21 cellular contexts compared by ENCODE assay signal in the genomic region with DNA sequence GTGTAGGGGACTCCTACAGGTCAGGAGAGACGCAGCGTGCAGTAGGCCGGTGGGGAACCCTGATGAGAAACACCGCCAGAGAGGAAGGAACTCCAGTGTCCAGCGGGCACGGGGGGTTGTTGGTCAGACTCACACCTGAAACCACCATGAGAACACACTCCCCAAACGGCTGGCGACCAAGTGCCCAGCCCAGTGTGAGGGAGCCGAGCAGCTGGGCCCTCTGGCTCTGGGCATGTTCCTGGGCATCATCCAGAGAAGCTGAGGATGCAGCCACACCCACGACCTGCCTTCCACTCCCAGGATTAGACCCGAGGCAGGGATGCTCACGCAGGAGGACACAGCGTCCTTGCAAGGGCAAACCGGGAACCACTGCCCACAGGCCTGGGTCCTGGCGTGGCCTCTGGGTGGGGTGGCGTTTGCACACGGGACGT.
DNase-seq lines count a peak whose midpoint lies in the region; ATAC-seq and TF ChIP-seq lines count a peak whose summit lies in the region.
"Had no signal": no experiment of that assay in that cellular context is flagged by ENCODE, and none has a peak within 500 bp of the region (broad histone marks: within the 10 kb centered on the region; RNA-seq: fewer than 3 reads in every experiment).

No MANE protein-coding gene starts in this region.

- intact Hi-C loops in Calu3 (cut with micrococcal nuclease; ENCODE audit: unreplicated experiment) (no loop called here), left lung (cut with DNase I) (no loop called here)

- no TSS peak for BruUV-seq in Calu3 (replicated peaks; lab: Mats Ljungman, UMichigan)

- ATAC-seq in RWPE2 (ENCODE audit: low read depth) (no peak), left lung (no peak), T-cell (replicated peaks in 1 of 4) (no peak)
- ATAC-seq: activated CD8-positive, alpha-beta T cell treated with anti-CD3 and anti-CD28 coated beads for 36 hours had no signal

- DNase-seq in Calu3 (no peak), RWPE2 (ENCODE audit: low spot score) (peak; percentile 51), left lung (peak; percentile 19 to 69), progenitor cell of endocrine pancreas (ENCODE audit: low spot score, unreplicated experiment) (no peak), T-cell (no peak), T-helper 1 cell (no peak), GM13976 (ENCODE audit: low spot score) (no peak)
- DNase-seq: activated CD4-positive, CD25-positive, alpha-beta regulatory T cell; activated CD8-positive, alpha-beta T cell treated with anti-CD3 and anti-CD28 coated beads for 36 hours; dermis blood vessel endothelial cell; EL; islet precursor cell; mammary epithelial cell; NCI-H2029 treated with DMSO at 0.1 percent for 48 hours; NCI-H446 treated with DMSO at 0.1 percent for 48 hours; stimulated activated CD4-positive, alpha-beta T cell treated with anti-CD3 and anti-CD28 coated beads, Interleukin-4, amount 100 ng/mL, for 4 hours; stimulated activated naive CD4-positive, alpha-beta T cell; T1000; testis had no signal

- no peaks in the 10 kb centered on the region for H3K4me1 Mint-ChIP-seq in Calu3 (ENCODE audit: low read depth, unreplicated experiment)
- H3K4me1 Mint-ChIP-seq in progenitor cell of endocrine pancreas (ENCODE audit: low read depth), result no peaks in the 10 kb centered on the region
- no peaks in the 10 kb centered on the region for H3K4me1 Mint-ChIP-seq in T-cell

- H3K36me3 Mint-ChIP-seq in Calu3 (ENCODE audit: insufficient read depth, unreplicated experiment), result peaks cover 34% of the 10 kb centered on the region
- peaks cover 82% of the 10 kb centered on the region for H3K36me3 Mint-ChIP-seq in progenitor cell of endocrine pancreas (ENCODE audit: insufficient read depth)
- H3K36me3 Mint-ChIP-seq in T-cell, result peaks cover 80% of the 10 kb centered on the region

- H3K27ac Mint-ChIP-seq in Calu3 (ENCODE audit: unreplicated experiment) (peak overlapping the region; percentile 52), progenitor cell of endocrine pancreas (peak overlapping the region; percentile 74), T-cell (no peak overlapping the region)
- H3K27ac Mint-ChIP-seq: activated CD8-positive, alpha-beta T cell treated with anti-CD3 and anti-CD28 coated beads for 36 hours had no signal

- H3K4me3 Mint-ChIP-seq in Calu3 (ENCODE audit: low read depth, unreplicated experiment), result no peak overlapping the region
- no peak overlapping the region for H3K4me3 Mint-ChIP-seq in progenitor cell of endocrine pancreas (ENCODE audit: low read depth)
- no peak overlapping the region for H3K4me3 Mint-ChIP-seq in T-cell
- H3K4me3 Mint-ChIP-seq: activated CD8-positive, alpha-beta T cell treated with anti-CD3 and anti-CD28 coated beads for 36 hours had no signal

- in situ Hi-C loops in GM13976 (cut with MboI; ENCODE audit: low sequenced_read_pairs, unreplicated experiment), result no loop called here

- H3K9me3 Mint-ChIP-seq in Calu3 (ENCODE audit: low read depth, unreplicated experiment) (peaks cover 35% of the 10 kb centered on the region), progenitor cell of endocrine pancreas (ENCODE audit: low read depth) (peaks cover 76% of the 10 kb centered on the region), T-cell (peaks cover 28 to 47% (median 36%) of the 10 kb centered on the region in 3 donors)

- H3K9me3 ChIP-seq in RWPE2 (ENCODE audit: severe bottlenecking), result peaks cover 11% of the 10 kb centered on the region
- H3K9me3 ChIP-seq in left lung, result peaks cover 0 to 28% of the 10 kb centered on the region in 2 donors
- H3K9me3 ChIP-seq: testis had no signal

- TF ChIP-seq CTCF in Calu3 (IDR thresholded peaks at IDR 0.05; ENCODE audit: unreplicated experiment), result no peak
- no peak for TF ChIP-seq CTCF in RWPE2 (IDR thresholded peaks at IDR 0.05; ENCODE audit: poor library complexity, severe bottlenecking)
- TF ChIP-seq CTCF in left lung (IDR thresholded peaks at IDR 0.05), result no peak
- no peak for TF ChIP-seq CTCF in progenitor cell of endocrine pancreas (IDR thresholded peaks at IDR 0.05; ENCODE audit: unreplicated experiment)
- TF ChIP-seq CTCF in GM13976 (IDR thresholded peaks at IDR 0.05; ENCODE audit: borderline replicate concordance, control extremely low read depth, extremely low read depth, insufficient read depth, missing control alignments), result no peak

- H3K27me3 ChIP-seq in RWPE2 (ENCODE audit: insufficient read depth, poor library complexity, severe bottlenecking) (no peaks in the 10 kb centered on the region), left lung (no peaks in the 10 kb centered on the region)
- H3K27me3 ChIP-seq: cardiac muscle cell, neutrophil, testis had no signal

- CTCF ChIA-PET in Calu3 (lab: Charles Lee), result no interaction called here
- CTCF ChIA-PET in T-cell (lab: Charles Lee), result no interaction called here

- no peaks in the 10 kb centered on the region for H3K27me3 Mint-ChIP-seq in Calu3 (ENCODE audit: unreplicated experiment)
- H3K27me3 Mint-ChIP-seq in progenitor cell of endocrine pancreas, result no peaks in the 10 kb centered on the region
- no peaks in the 10 kb centered on the region for H3K27me3 Mint-ChIP-seq in T-cell
- H3K27me3 Mint-ChIP-seq: activated CD8-positive, alpha-beta T cell treated with anti-CD3 and anti-CD28 coated beads for 36 hours had no signal

- no peaks in the 10 kb centered on the region for H3K4me1 ChIP-seq in RWPE2 (ENCODE audit: insufficient read depth, poor library complexity, severe bottlenecking)
- no peaks in the 10 kb centered on the region for H3K4me1 ChIP-seq in left lung
- H3K4me1 ChIP-seq: testis had no signal

- POLR2A ChIA-PET in T-cell (lab: Charles Lee), result no interaction called here

- H3K27ac ChIP-seq in RWPE2 (ENCODE audit: poor library complexity, severe bottlenecking) (no peak overlapping the region), left lung (no peak overlapping the region)
- H3K27ac ChIP-seq: cardiac muscle cell, neutrophil, testis had no signal

- H3K4me3 ChIP-seq in RWPE2 (ENCODE audit: severe bottlenecking) (no peak overlapping the region), left lung (no peak overlapping the region)
- H3K4me3 ChIP-seq: cardiac muscle cell, testis had no signal

- H3K36me3 ChIP-seq in RWPE2 (ENCODE audit: low read depth), result peaks cover 19% of the 10 kb centered on the region
- H3K36me3 ChIP-seq in left lung, result peaks cover 0 to 37% of the 10 kb centered on the region in 2 donors

Comparison
In these comparisons a context has a peak if more than half of its experiments do, and no peak if none do; other contexts are left out.
1. DNase-seq: peak in RWPE2 (single experiment) and left lung (2 of 2); none in Calu3 (single experiment), progenitor cell of endocrine pancreas (single experiment), T-cell (0 of 34), T-helper 1 cell (0 of 5) and GM13976 (single experiment).
2. H3K27ac Mint-ChIP-seq: peak in Calu3 (single experiment) and progenitor cell of endocrine pancreas (single experiment); none in T-cell (0 of 2).